In the genomic region with DNA sequence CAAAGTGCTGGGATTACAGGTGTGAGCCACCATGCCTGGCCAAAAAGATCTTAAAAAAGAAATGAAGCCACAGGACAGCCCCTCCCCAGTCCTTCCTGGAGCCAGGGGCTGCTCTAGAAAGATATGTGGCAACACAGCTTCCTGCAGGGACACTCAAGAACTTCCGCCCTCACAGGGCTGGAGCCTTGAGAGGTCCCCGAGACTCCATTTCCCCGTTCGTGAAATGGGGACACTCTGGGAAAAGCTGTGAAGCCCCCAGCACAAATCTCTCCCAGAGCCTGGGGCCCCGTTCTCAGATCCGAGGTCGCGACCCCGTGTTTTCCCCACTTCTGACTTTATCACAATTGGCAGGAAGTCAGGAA, we compare ENCODE assay signal across 9 cellular contexts. TPM values are rescaled to one million over a fixed set of nuclear protein-coding genes. Genes with fewer than 3 reads are reported as not detected.
DNase-seq lines count a peak whose midpoint lies in the region; ATAC-seq, FAIRE-seq and TF ChIP-seq lines count a peak whose summit lies in the region.
"Had no signal": no experiment of that assay in that cellular context is flagged by ENCODE, and none has a peak within 500 bp of the region (broad histone marks: within the 10 kb centered on the region; RNA-seq: fewer than 3 reads in every experiment).

No MANE protein-coding gene starts in this region.

- no peak for ATAC-seq in CD4-positive, alpha-beta T cell (ENCODE audit: poor library complexity)
- ATAC-seq in PC-3 (no peak), GM21528 (IDR thresholded peaks at IDR 0.05; ENCODE audit: low FRiP score, unreplicated experiment) (no peak), HG03342 (IDR thresholded peaks at IDR 0.05; ENCODE audit: unreplicated experiment) (no peak)

- no peak for FAIRE-seq in H1 (lab: Jason Lieb, UNC)

- peak in 1 of 10 experiments; percentile 6 for DNase-seq in CD4-positive, alpha-beta T cell
- DNase-seq in PC-3 (no peak), H1 (ENCODE audit: low read depth in 1 of 2, low spot score in 2 of 2) (no peak), ovary (peak in 2 of 5 donors; percentile 55 to 62), Ammon's horn (ENCODE audit: low spot score) (no peak), NCI-H1436 treated with DMSO at 0.1 percent for 48 hours (lab: John Stamatoyannopoulos, UW) (no peak)
- DNase-seq: NCI-H146 had no signal

- H3K27ac ChIP-seq in CD4-positive, alpha-beta T cell (ENCODE audit: low read depth, low read length), result peak overlapping the region; percentile 51
- H3K27ac ChIP-seq in PC-3 (ENCODE audit: low read length), result peak overlapping the region; percentile 94
- no peak overlapping the region for H3K27ac ChIP-seq in H1 (ENCODE audit: low read depth, low read length)
- peak overlapping the region; percentile 84 to 88 for H3K27ac ChIP-seq in ovary

- no peak overlapping the region for H3K23ac ChIP-seq in H1 (ENCODE audit: insufficient read length)

- no TSS peak for BruUV-seq in PC-3 (replicated peaks; lab: Mats Ljungman, UMichigan)

- no peak overlapping the region for H2BK15ac ChIP-seq in H1 (ENCODE audit: low read length)

- H3K4me1 Mint-ChIP-seq in CD4-positive, alpha-beta T cell (ENCODE audit: low read depth), result peaks cover 43% of the 10 kb centered on the region

- no peak for TF ChIP-seq EP300 in H1 (IDR thresholded peaks at IDR 0.05; ENCODE audit: borderline replicate concordance in 1 of 2, low read depth in 2 of 2, low read length in 2 of 2)
- TF ChIP-seq EP300 in ovary (IDR thresholded peaks at IDR 0.05), result no peak

- H4K20me1 ChIP-seq in PC-3 (ENCODE audit: low read length) (no peaks in the 10 kb centered on the region), H1 (replicated peaks in 1 of 2; ENCODE audit: control insufficient read depth in 1 of 2, insufficient read depth in 2 of 2, low read length in 2 of 2) (peaks cover 2% of the 10 kb centered on the region in 2 experiments)

- H3K4me3 ChIP-seq in PC-3 (ENCODE audit: low read length) (no peak overlapping the region), H1 (ENCODE audit: extremely low read depth in 1 of 4, insufficient read depth in 2 of 4, low read depth in 3 of 4, low read length in 4 of 4) (no peak overlapping the region), ovary (no peak overlapping the region)

- no peak overlapping the region for H3K14ac ChIP-seq in H1 (ENCODE audit: insufficient read length)

- H3K79me2 ChIP-seq in PC-3 (ENCODE audit: low read length) (peaks cover 6% of the 10 kb centered on the region; the same call in 1 of the 2 replicates), H1 (ENCODE audit: control insufficient read depth in 1 of 2, insufficient read depth in 2 of 2, low read length in 2 of 2) (no peaks in the 10 kb centered on the region; a peak in 1 of 4 replicates)

- H2BK12ac ChIP-seq in H1 (ENCODE audit: low read depth, low read length), result no peak overlapping the region

- CTCF ChIA-PET in CD4-positive, alpha-beta T cell (lab: Charles Lee), result interaction anchor here (1.0 to 2.4 kb wide), 4 partner anchors 12 to 143 kb away, joined by 3 to 8 read pairs (median 6); no protein-coding TSS in a partner anchor
- CTCF ChIA-PET in PC-3 (lab: Charles Lee), result no interaction called here
- CTCF ChIA-PET in H1 (lab: Charles Lee; ENCODE audit: partially characterized antibody), result interaction anchor here (0.7 to 3.2 kb wide), 8 partner anchors 8 to 137 kb away, joined by 3 to 11 read pairs (median 3); no protein-coding TSS in a partner anchor

- H3K4me2 ChIP-seq in PC-3 (ENCODE audit: low read length) (peak overlapping the region; percentile 62), H1 (ENCODE audit: insufficient read depth in 1 of 2, low read depth in 2 of 2, low read length in 2 of 2) (no peak overlapping the region)

- peak overlapping the region; percentile 62 for H3K4me3 Mint-ChIP-seq in CD4-positive, alpha-beta T cell

- H3K4me1 ChIP-seq in PC-3 (ENCODE audit: insufficient read depth, low read length), result peaks cover 41% of the 10 kb centered on the region
- H3K4me1 ChIP-seq in H1 (replicated peaks in 1 of 4; ENCODE audit: control insufficient read depth in 3 of 4, insufficient read depth in 4 of 4, low read length in 3 of 4), result peaks cover 4 to 20% (median 8%) of the 10 kb centered on the region in 4 experiments
- peaks cover 31% of the 10 kb centered on the region for H3K4me1 ChIP-seq in ovary (ENCODE audit: insufficient read depth)

- no peak overlapping the region for H3K4ac ChIP-seq in H1 (replicated peaks; ENCODE audit: insufficient read length, low read depth, low read length)

- intact Hi-C loops in CD4-positive, alpha-beta T cell (cut with DNase I, micrococcal nuclease), result loop anchor here (5.0 to 10.0 kb wide), 2 partner anchors 34 to 307 kb away; a partner anchor contains a TSS
- intact Hi-C loops in PC-3 (cut with micrococcal nuclease), result loop anchor here (5.0 to 10.0 kb wide), 3 partner anchors 34 to 74 kb away; a partner anchor contains a TSS
- intact Hi-C loops in ovary (cut with DNase I), result loop anchor here in 3 of 4 donors (5.0 to 10.0 kb wide), 3 partner anchors 71 to 177 kb away; a partner anchor contains a TSS

- no peak overlapping the region for H2BK120ac ChIP-seq in H1 (replicated peaks; ENCODE audit: low read depth, low read length)

- no peak overlapping the region for H4K8ac ChIP-seq in H1 (ENCODE audit: extremely low read depth, insufficient read depth, low read length)

- H3K36me3 ChIP-seq in PC-3 (ENCODE audit: low read depth, low read length) (no peaks in the 10 kb centered on the region), H1 (ENCODE audit: control insufficient read depth in 2 of 4, insufficient read depth in 4 of 4, low read length in 3 of 4) (peaks cover 3 to 9% (median 6%) of the 10 kb centered on the region in 4 experiments; a peak in 5 of 8 replicates), ovary (no peaks in the 10 kb centered on the region)

- peaks cover 4% of the 10 kb centered on the region for H3K79me1 ChIP-seq in H1 (ENCODE audit: low read depth, low read length)

- H4K91ac ChIP-seq in H1 (replicated peaks; ENCODE audit: insufficient read length, low read length), result peak overlapping the region; percentile 73

- no peak for TF ChIP-seq RAD21 in H1 (IDR thresholded peaks at IDR 0.05 in 1 of 2, conservative IDR thresholded peaks at IDR 0.05 in 1 of 2; ENCODE audit: low read depth in 2 of 2, low read length in 2 of 2)

- no peak for TF ChIP-seq CTCF in CD4-positive, alpha-beta T cell (IDR thresholded peaks at IDR 0.05)
- TF ChIP-seq CTCF in PC-3 (conservative IDR thresholded peaks at IDR 0.05; ENCODE audit: low read depth, low read length), result no peak
- TF ChIP-seq CTCF in H1 (IDR thresholded peaks at IDR 0.05; ENCODE audit: control extremely low read depth in 1 of 3, insufficient read depth in 1 of 3, low read depth in 1 of 3, low read length in 3 of 3), result no peak
- no peak for TF ChIP-seq CTCF in ovary (IDR thresholded peaks at IDR 0.05)

- peak overlapping the region; percentile 73; the same call in 1 of the 2 replicates for H2BK5ac ChIP-seq in H1 (ENCODE audit: low read depth, low read length)

- no peak overlapping the region for H2BK20ac ChIP-seq in H1 (ENCODE audit: low read length)

- H3K27me3 ChIP-seq in CD4-positive, alpha-beta T cell (ENCODE audit: control insufficient read depth, insufficient read depth, low read length), result no peaks in the 10 kb centered on the region
- no peaks in the 10 kb centered on the region for H3K27me3 ChIP-seq in PC-3 (ENCODE audit: low read length)
- 0 out of 7 replicates have a peak, but pooled peaks cover 0 to 2% (median 0%) of the 10 kb centered on the region in 4 experiments for H3K27me3 ChIP-seq in H1 (replicated peaks in 1 of 4; ENCODE audit: control insufficient read depth in 3 of 4, extremely low read depth in 1 of 4, insufficient read depth in 3 of 4, low read length in 3 of 4)
- no peaks in the 10 kb centered on the region for H3K27me3 ChIP-seq in ovary

- H3K18ac ChIP-seq in H1 (ENCODE audit: extremely low read depth, low read length), result no peak overlapping the region

- H3K9me3 Mint-ChIP-seq in CD4-positive, alpha-beta T cell, result no peaks in the 10 kb centered on the region

- no peak for TF ChIP-seq POLR2A in H1 (IDR thresholded peaks at IDR 0.05; ENCODE audit: control extremely low read depth in 1 of 2, low read depth in 2 of 2, low read length in 2 of 2)
- TF ChIP-seq POLR2A in ovary (IDR thresholded peaks at IDR 0.05), result no peak

- peaks cover 5% of the 10 kb centered on the region for H3K36me3 Mint-ChIP-seq in CD4-positive, alpha-beta T cell (ENCODE audit: low read depth)

- H3K9me3 ChIP-seq in CD4-positive, alpha-beta T cell (ENCODE audit: control insufficient read depth, low read length), result no peaks in the 10 kb centered on the region
- H3K9me3 ChIP-seq in PC-3 (ENCODE audit: low read length) (no peaks in the 10 kb centered on the region), H1 (ENCODE audit: insufficient read depth in 2 of 2, low read depth in 1 of 2, low read length in 1 of 2) (no peaks in the 10 kb centered on the region), ovary (no peaks in the 10 kb centered on the region)

- POLR2A ChIA-PET in CD4-positive, alpha-beta T cell (lab: Charles Lee), result interaction anchor here (1.2 to 7.4 kb wide), 6 partner anchors 15 to 168 kb away, joined by 3 to 74 read pairs (median 7); a partner anchor contains a TSS
- POLR2A ChIA-PET in PC-3 (lab: Charles Lee; ENCODE audit: unreplicated experiment), result no interaction called here
- POLR2A ChIA-PET in H1 (lab: Charles Lee; ENCODE audit: partially characterized antibody), result interaction anchor here (0.6 to 9.8 kb wide), 7 partner anchors 11 to 167 kb away, joined by 3 to 116 read pairs (median 4); a partner anchor contains a TSS

- no peaks in the 10 kb centered on the region for H3K27me3 Mint-ChIP-seq in CD4-positive, alpha-beta T cell

- H3K9me2 ChIP-seq in PC-3 (replicated peaks; ENCODE audit: low read length), result no peaks in the 10 kb centered on the region

- no peak overlapping the region for H2AK5ac ChIP-seq in H1 (ENCODE audit: low read depth, low read length)

- H3K9ac ChIP-seq in PC-3 (ENCODE audit: low read length) (no peak overlapping the region), H1 (replicated peaks in 1 of 4; ENCODE audit: extremely low read depth in 1 of 4, low read depth in 3 of 4, low read length in 3 of 4) (no peak overlapping the region)

- H2AFZ ChIP-seq in PC-3 (ENCODE audit: low read length) (no peak overlapping the region), H1 (ENCODE audit: low read length) (no peak overlapping the region)

- H3K56ac ChIP-seq in H1 (replicated peaks; ENCODE audit: insufficient read length, low read depth, low read length), result no peak overlapping the region

- peaks cover 7% of the 10 kb centered on the region; the same call in 1 of the 2 replicates for H3K23me2 ChIP-seq in H1 (ENCODE audit: low read depth, low read length)

- WGBS in H1 (ENCODE audit: extremely low coverage in 1 of 2, insufficient coverage in 1 of 2, insufficient read length in 1 of 2, insufficient replicate concordance in 2 of 2, low coverage in 1 of 2, low lambda C conversion rate in 2 of 2, missing lambda C conversion rate in 1 of 2), 2 experiments, result 96% methylated on average over 9 of the region's 9 CpGs; no CpG with 5 or more reads in 1 of the 2 experiments
- 21 to 27% (median 25%) methylated on average over 9 of the region's 9 CpGs for WGBS in ovary, 3 donors

- peaks cover 4% of the 10 kb centered on the region for H3F3A ChIP-seq in PC-3 (ENCODE audit: low read length, unreplicated experiment)

- H3K27ac Mint-ChIP-seq in CD4-positive, alpha-beta T cell, result peak overlapping the region; percentile 95

- H4K5ac ChIP-seq in H1 (ENCODE audit: insufficient read length, low read depth, low read length), result no peak overlapping the region

RNA-seq across cellular contexts. Expression of a gene that starts 2.5 kb away (rescaled TPM):
- 100 to 1,000 TPM; 174 to 175 TPM for total RNA-seq in CD4-positive, alpha-beta T cell
- total RNA-seq in PC-3 (2014; rRNA removed), result 517 and 644 TPM in 2 replicates
- total RNA-seq in H1 (2021; fragmentation: NEBNext Ultra II Directional; extraction: Animal tissue kit (Norgen Biotek cat#: 25700)), result 342 and 355 TPM in 2 replicates
- polyA plus RNA-seq in H1 (2011; rRNA removed), result 693 and 947 TPM in 2 replicates
- polyA plus RNA-seq in H1 (2011; cell fraction: cytosol; rRNA removed), result 779 TPM
- 730 TPM for polyA plus RNA-seq in H1 (2011; cell fraction: nucleus; rRNA removed)
- polyA plus RNA-seq in H1 (2012, experiment 1 of 2), result 475 to 711 TPM (median 640 TPM) in 4 replicates
- polyA plus RNA-seq in H1 (2012, experiment 2 of 2), result 958 TPM
- polyA plus RNA-seq in H1 (2013, experiment 1 of 2), result 575 TPM
- polyA plus RNA-seq in H1 (2013, experiment 2 of 2), result 562 TPM
- 186 and 191 TPM in 2 replicates for polyA minus RNA-seq in H1 (2011; rRNA and poly(A)+ RNA removed)
- polyA minus RNA-seq in H1 (2011; cell fraction: cytosol; rRNA and poly(A)+ RNA removed), result 297 TPM
- 155 TPM for polyA minus RNA-seq in H1 (2011; cell fraction: nucleus; rRNA and poly(A)+ RNA removed)
- 100 to 1,000 TPM; 189 to 309 (median 247) TPM for total RNA-seq in ovary
- polyA plus RNA-seq in ovary, result 100 to 1,000 TPM; 239 to 450 TPM

RNA-seq across cellular contexts. Expression of a gene that starts 6.1 kb away (rescaled TPM):
- total RNA-seq in CD4-positive, alpha-beta T cell, result 10 to 100 TPM; 45.8 to 49.0 TPM
- total RNA-seq in PC-3 (2014; rRNA removed) (335 and 375 TPM in 2 replicates), ovary (100 to 1,000 TPM in 5 of 7 donors, 10 to 100 TPM in 2; 88.2 to 157 (median 140) TPM)
- total RNA-seq in H1 (2021; fragmentation: NEBNext Ultra II Directional; extraction: Animal tissue kit (Norgen Biotek cat#: 25700)), result 274 and 281 TPM in 2 replicates
- polyA plus RNA-seq in H1 (2011; rRNA removed) (381 and 483 TPM in 2 replicates), ovary (100 to 1,000 TPM in 1 of 2 donors, 10 to 100 TPM in 1; 11.1 to 119 TPM)
- polyA plus RNA-seq in H1 (2011; cell fraction: cytosol; rRNA removed), result 378 TPM
- 283 TPM for polyA plus RNA-seq in H1 (2011; cell fraction: nucleus; rRNA removed)
- polyA plus RNA-seq in H1 (2012, experiment 1 of 2), result 286 to 416 TPM (median 379 TPM) in 4 replicates
- polyA plus RNA-seq in H1 (2012, experiment 2 of 2), result 296 TPM
- 195 TPM for polyA plus RNA-seq in H1 (2013, experiment 1 of 2)
- 204 TPM for polyA plus RNA-seq in H1 (2013, experiment 2 of 2)
- polyA minus RNA-seq in H1 (2011; rRNA and poly(A)+ RNA removed), result 110 and 140 TPM in 2 replicates
- 128 TPM for polyA minus RNA-seq in H1 (2011; cell fraction: cytosol; rRNA and poly(A)+ RNA removed)
- polyA minus RNA-seq in H1 (2011; cell fraction: nucleus; rRNA and poly(A)+ RNA removed), result 125 TPM

RNA-seq across cellular contexts. Expression of a gene that starts 34.4 kb away (rescaled TPM):
- total RNA-seq in CD4-positive, alpha-beta T cell, result 100 to 1,000 TPM; 861 to 878 TPM
- 45.3 and 68.4 TPM in 2 replicates for total RNA-seq in PC-3 (2014; rRNA removed)
- 41.8 and 43.6 TPM in 2 replicates for total RNA-seq in H1 (2021; fragmentation: NEBNext Ultra II Directional; extraction: Animal tissue kit (Norgen Biotek cat#: 25700))
- polyA plus RNA-seq in H1 (2011; rRNA removed), result 31.4 and 40.2 TPM in 2 replicates
- polyA plus RNA-seq in H1 (2011; cell fraction: cytosol; rRNA removed), result 36.8 TPM
- 67.4 TPM for polyA plus RNA-seq in H1 (2011; cell fraction: nucleus; rRNA removed)
- polyA plus RNA-seq in H1 (2012, experiment 1 of 2), result 26.5 to 43.1 TPM (median 35.3 TPM) in 4 replicates
- polyA plus RNA-seq in H1 (2012, experiment 2 of 2), result 29.2 TPM
- 16.7 TPM for polyA plus RNA-seq in H1 (2013, experiment 1 of 2)
- 16.2 TPM for polyA plus RNA-seq in H1 (2013, experiment 2 of 2)
- 13.6 and 19.9 TPM in 2 replicates for polyA minus RNA-seq in H1 (2011; rRNA and poly(A)+ RNA removed)
- 28.4 TPM for polyA minus RNA-seq in H1 (2011; cell fraction: cytosol; rRNA and poly(A)+ RNA removed)
- polyA minus RNA-seq in H1 (2011; cell fraction: nucleus; rRNA and poly(A)+ RNA removed), result 25.1 TPM
- 10 to 100 TPM in 2 of 7 donors, 1 to 10 TPM in 5; 2.7 to 10.6 (median 8.9) TPM for total RNA-seq in ovary
- 1 to 10 TPM; 1.0 to 5.1 TPM for polyA plus RNA-seq in ovary

Comparison
In these comparisons a context has a peak if more than half of its experiments do, and no peak if none do; other contexts are left out.
1. RNA of a gene that starts 34.4 kb away (total RNA-seq): 861 to 878 TPM in CD4-positive, alpha-beta T cell; 45.3 to 68.4 TPM in PC-3, 41.8 to 43.6 TPM in H1 and 2.7 to 10.6 TPM in ovary; every median in the first group is over 10 times any median in the second.